Comparison of ENCODE assay signal across 1 cellular context in the genomic region with DNA sequence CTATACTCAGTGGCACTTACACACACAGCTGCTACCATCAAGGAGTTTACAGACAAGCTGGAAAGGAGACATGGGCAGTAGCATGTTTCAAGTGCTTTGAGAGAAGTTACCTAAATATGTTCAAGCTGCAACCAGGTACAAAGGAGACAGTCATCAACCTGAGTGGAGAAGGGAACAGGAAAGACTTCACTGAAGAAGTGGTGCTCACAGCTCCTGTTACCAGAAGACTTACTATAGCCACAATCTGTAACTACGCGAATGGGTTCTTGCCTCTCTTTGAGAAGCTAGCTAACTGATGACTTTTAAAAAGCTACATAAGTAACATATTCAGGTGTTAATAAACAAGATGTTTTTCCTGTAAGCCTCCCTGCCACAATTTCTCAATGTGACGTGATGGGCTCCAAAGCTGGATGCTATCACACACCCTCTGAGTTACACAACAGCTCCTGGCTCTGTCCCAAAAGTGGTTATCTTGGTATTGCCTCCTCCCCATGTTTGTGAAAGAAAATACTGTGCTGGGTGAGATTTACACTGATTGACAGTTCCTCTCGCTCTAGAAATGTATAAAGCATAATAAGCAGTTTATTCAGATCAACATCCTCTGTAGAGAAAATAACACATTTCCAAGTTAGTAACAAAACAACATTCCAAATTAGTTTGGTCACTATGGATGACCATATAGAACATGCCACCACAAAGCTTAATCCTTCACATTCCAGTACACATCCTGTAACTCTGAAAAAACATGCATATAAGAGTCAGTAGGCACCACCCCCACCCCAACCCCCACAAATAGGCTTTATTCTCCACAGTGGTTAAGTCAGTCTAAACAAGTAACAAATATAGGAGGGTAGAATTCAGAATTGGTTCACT.
TF ChIP-seq lines count a peak whose summit lies in the region.

No MANE protein-coding gene starts in this region.

TF ChIP-seq in GM12878, 131 proteins besides CTCF, POLR2A, EP300 and RAD21 (continued from another document):
- TF ChIP-seq, protein P1, sequence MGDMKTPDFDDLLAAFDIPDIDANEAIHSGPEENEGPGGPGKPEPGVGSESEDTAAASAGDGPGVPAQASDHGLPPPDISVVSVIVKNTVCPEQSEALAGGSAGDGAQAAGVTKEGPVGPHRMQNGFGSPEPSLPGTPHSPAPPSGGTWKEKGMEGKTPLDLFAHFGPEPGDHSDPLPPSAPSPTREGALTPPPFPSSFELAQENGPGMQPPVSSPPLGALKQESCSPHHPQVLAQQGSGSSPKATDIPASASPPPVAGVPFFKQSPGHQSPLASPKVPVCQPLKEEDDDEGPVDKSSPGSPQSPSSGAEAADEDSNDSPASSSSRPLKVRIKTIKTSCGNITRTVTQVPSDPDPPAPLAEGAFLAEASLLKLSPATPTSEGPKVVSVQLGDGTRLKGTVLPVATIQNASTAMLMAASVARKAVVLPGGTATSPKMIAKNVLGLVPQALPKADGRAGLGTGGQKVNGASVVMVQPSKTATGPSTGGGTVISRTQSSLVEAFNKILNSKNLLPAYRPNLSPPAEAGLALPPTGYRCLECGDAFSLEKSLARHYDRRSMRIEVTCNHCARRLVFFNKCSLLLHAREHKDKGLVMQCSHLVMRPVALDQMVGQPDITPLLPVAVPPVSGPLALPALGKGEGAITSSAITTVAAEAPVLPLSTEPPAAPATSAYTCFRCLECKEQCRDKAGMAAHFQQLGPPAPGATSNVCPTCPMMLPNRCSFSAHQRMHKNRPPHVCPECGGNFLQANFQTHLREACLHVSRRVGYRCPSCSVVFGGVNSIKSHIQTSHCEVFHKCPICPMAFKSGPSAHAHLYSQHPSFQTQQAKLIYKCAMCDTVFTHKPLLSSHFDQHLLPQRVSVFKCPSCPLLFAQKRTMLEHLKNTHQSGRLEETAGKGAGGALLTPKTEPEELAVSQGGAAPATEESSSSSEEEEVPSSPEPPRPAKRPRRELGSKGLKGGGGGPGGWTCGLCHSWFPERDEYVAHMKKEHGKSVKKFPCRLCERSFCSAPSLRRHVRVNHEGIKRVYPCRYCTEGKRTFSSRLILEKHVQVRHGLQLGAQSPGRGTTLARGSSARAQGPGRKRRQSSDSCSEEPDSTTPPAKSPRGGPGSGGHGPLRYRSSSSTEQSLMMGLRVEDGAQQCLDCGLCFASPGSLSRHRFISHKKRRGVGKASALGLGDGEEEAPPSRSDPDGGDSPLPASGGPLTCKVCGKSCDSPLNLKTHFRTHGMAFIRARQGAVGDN (IDR thresholded peaks at IDR 0.05): no peak
- TF ChIP-seq, protein P2, sequence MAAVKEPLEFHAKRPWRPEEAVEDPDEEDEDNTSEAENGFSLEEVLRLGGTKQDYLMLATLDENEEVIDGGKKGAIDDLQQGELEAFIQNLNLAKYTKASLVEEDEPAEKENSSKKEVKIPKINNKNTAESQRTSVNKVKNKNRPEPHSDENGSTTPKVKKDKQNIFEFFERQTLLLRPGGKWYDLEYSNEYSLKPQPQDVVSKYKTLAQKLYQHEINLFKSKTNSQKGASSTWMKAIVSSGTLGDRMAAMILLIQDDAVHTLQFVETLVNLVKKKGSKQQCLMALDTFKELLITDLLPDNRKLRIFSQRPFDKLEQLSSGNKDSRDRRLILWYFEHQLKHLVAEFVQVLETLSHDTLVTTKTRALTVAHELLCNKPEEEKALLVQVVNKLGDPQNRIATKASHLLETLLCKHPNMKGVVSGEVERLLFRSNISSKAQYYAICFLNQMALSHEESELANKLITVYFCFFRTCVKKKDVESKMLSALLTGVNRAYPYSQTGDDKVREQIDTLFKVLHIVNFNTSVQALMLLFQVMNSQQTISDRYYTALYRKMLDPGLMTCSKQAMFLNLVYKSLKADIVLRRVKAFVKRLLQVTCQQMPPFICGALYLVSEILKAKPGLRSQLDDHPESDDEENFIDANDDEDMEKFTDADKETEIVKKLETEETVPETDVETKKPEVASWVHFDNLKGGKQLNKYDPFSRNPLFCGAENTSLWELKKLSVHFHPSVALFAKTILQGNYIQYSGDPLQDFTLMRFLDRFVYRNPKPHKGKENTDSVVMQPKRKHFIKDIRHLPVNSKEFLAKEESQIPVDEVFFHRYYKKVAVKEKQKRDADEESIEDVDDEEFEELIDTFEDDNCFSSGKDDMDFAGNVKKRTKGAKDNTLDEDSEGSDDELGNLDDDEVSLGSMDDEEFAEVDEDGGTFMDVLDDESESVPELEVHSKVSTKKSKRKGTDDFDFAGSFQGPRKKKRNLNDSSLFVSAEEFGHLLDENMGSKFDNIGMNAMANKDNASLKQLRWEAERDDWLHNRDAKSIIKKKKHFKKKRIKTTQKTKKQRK (IDR thresholded peaks at IDR 0.05; ENCODE audit: low read depth, low read length): no peak
- TF ChIP-seq, protein P3, sequence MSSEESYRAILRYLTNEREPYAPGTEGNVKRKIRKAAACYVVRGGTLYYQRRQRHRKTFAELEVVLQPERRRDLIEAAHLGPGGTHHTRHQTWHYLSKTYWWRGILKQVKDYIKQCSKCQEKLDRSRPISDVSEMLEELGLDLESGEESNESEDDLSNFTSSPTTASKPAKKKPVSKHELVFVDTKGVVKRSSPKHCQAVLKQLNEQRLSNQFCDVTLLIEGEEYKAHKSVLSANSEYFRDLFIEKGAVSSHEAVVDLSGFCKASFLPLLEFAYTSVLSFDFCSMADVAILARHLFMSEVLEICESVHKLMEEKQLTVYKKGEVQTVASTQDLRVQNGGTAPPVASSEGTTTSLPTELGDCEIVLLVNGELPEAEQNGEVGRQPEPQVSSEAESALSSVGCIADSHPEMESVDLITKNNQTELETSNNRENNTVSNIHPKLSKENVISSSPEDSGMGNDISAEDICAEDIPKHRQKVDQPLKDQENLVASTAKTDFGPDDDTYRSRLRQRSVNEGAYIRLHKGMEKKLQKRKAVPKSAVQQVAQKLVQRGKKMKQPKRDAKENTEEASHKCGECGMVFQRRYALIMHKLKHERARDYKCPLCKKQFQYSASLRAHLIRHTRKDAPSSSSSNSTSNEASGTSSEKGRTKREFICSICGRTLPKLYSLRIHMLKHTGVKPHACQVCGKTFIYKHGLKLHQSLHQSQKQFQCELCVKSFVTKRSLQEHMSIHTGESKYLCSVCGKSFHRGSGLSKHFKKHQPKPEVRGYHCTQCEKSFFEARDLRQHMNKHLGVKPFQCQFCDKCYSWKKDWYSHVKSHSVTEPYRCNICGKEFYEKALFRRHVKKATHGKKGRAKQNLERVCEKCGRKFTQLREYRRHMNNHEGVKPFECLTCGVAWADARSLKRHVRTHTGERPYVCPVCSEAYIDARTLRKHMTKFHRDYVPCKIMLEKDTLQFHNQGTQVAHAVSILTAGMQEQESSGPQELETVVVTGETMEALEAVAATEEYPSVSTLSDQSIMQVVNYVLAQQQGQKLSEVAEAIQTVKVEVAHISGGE (CRISPR knock-in tag; IDR thresholded peaks at IDR 0.05): no peak
- TF ChIP-seq SMARCA5 (IDR thresholded peaks at IDR 0.05) (no peak), CREB1 (IDR thresholded peaks at IDR 0.05; ENCODE audit: low read depth) (no peak), RELA (IDR thresholded peaks at IDR 0.05; ENCODE audit: borderline replicate concordance, partially characterized antibody) (no peak), MEF2A (IDR thresholded peaks at IDR 0.05; ENCODE audit: insufficient read depth, low read depth, low read length) (no peak), MEF2B (IDR thresholded peaks at IDR 0.05; ENCODE audit: partially characterized antibody, poor library complexity, severe bottlenecking) (no peak), POLR2AphosphoS5 (IDR thresholded peaks at IDR 0.05; ENCODE audit: low read length) (no peak), SREBF2 (IDR thresholded peaks at IDR 0.05; ENCODE audit: low read length) (no peak), ZBED1 (IDR thresholded peaks at IDR 0.05; ENCODE audit: borderline replicate concordance) (no peak)
- TF ChIP-seq, protein P4, sequence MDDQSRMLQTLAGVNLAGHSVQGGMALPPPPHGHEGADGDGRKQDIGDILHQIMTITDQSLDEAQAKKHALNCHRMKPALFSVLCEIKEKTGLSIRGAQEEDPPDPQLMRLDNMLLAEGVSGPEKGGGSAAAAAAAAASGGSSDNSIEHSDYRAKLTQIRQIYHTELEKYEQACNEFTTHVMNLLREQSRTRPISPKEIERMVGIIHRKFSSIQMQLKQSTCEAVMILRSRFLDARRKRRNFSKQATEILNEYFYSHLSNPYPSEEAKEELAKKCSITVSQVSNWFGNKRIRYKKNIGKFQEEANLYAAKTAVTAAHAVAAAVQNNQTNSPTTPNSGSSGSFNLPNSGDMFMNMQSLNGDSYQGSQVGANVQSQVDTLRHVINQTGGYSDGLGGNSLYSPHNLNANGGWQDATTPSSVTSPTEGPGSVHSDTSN (IDR thresholded peaks at IDR 0.05; ENCODE audit: insufficient replicate concordance, low read depth, low read length): no peak
